In the genomic region with DNA sequence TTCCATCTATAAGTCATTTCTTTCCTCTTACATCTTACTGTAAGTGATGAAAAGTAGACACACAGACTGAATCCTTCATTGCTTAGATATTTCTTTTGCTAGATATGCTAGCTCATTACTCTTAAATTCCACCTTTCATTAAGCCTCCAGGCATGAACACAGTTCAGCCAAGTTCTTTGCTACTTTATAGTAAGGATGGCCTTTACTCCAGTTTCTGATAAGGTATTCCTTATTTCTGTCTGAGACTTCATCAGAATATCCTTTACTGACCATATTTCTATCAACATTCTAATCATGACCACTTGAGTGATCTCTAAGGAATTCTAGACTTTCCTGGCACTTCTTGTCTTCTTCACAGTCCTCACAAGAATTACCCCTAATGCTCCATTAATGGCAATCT, we compare ENCODE assay signal across 27 cellular contexts.
"Had no signal": no experiment of that assay in that cellular context is flagged by ENCODE, and none has a peak within 500 bp of the region (broad histone marks: within the 10 kb centered on the region; RNA-seq: fewer than 3 reads in every experiment).

No MANE protein-coding gene starts in this region.

- H3K4me1 ChIP-seq: esophagus muscularis mucosa had no signal

- H3K27ac ChIP-seq: brain microvascular endothelial cell, esophagus muscularis mucosa had no signal

- H3K27me3 ChIP-seq: brain microvascular endothelial cell, esophagus muscularis mucosa had no signal

- DNase-seq: activated CD4-positive, alpha-beta memory T cell treated with anti-CD3 and anti-CD28 coated beads for 36 hours; activated CD4-positive, alpha-beta T cell treated with anti-CD3 and anti-CD28 coated beads for 36 hours; activated CD4-positive, alpha-beta T cell treated with anti-CD3 and anti-CD28 coated beads, Interleukin-2, amount 10 ng/mL, durations not matched to agents 24 days and 14 days; activated CD4-positive, CD25-positive, alpha-beta regulatory T cell; activated CD4-positive, CD25-positive, alpha-beta regulatory T cell treated with anti-CD3 and anti-CD28 coated beads, Interleukin-2, amount 50 U/mL, for 72 hours; activated CD8-positive, alpha-beta memory T cell treated with anti-CD3 and anti-CD28 coated beads, Interleukin-2, amount 10 ng/mL, durations not matched to agents 7 days and 5 days; activated CD8-positive, alpha-beta memory T cell treated with anti-CD3 and anti-CD28 coated beads, Interleukin-2, amount 50 U/mL, for 4 hours; activated CD8-positive, alpha-beta T cell treated with anti-CD3 and anti-CD28 coated beads, Interleukin-2, amount 10 ng/mL, durations not matched to agents 7 days and 5 days; activated effector memory CD4-positive, alpha-beta T cell treated with anti-CD3 and anti-CD28 coated beads, Interleukin-2, amount 50 U/mL, for 16 hours; activated naive CD4-positive, alpha-beta T cell treated with anti-CD3 and anti-CD28 coated beads for 36 hours; activated naive CD8-positive, alpha-beta T cell treated with anti-CD3 and anti-CD28 coated beads for 36 hours; activated naive CD8-positive, alpha-beta T cell treated with anti-CD3 and anti-CD28 coated beads, Interleukin-2, amount 50 U/mL, for 24 hours; activated T-cell treated with anti-CD3 and anti-CD28 coated beads, Interleukin-2, amount 50 U/mL, for 1 hour; activated T-cell treated with anti-CD3 and anti-CD28 coated beads, Interleukin-2, amount 50 U/mL, for 48 hours; brain microvascular endothelial cell; cortex of kidney; dermis blood vessel endothelial cell; effector CD4-positive, alpha-beta T cell; effector memory CD8-positive, alpha-beta T cell; erythroblast; foreskin melanocyte; head of caudate nucleus; hippocampal formation; T-helper 2 cell had no signal

- FAIRE-seq: bronchial epithelial cell, colon had no signal

- H3K4me3 ChIP-seq: esophagus muscularis mucosa had no signal

- H3K9me3 ChIP-seq: esophagus muscularis mucosa had no signal

- H3K36me3 ChIP-seq: brain microvascular endothelial cell, esophagus muscularis mucosa had no signal
